In genomic region chr3:52436500-52437106, GRCh38 we compare ENCODE assay signal across 14 cellular contexts. TPM values are rescaled to one million over a fixed set of nuclear protein-coding genes. Genes with fewer than 3 reads are reported as not detected.
DNase-seq lines count a peak whose midpoint lies in the region; ATAC-seq and TF ChIP-seq lines count a peak whose summit lies in the region.
"Had no signal": no experiment of that assay in that cellular context is flagged by ENCODE, and none has a peak within 500 bp of the region (broad histone marks: within the 10 kb centered on the region; RNA-seq: fewer than 3 reads in every experiment).

No MANE protein-coding gene starts in this region.

- no peaks in the 10 kb centered on the region for H3K9me2 ChIP-seq in GM23248 (ENCODE audit: insufficient read depth)

- no peaks in the 10 kb centered on the region for H3F3A ChIP-seq in GM23248 (ENCODE audit: insufficient read depth)

- H3K27ac ChIP-seq in GM23248 (no peak overlapping the region), heart right ventricle (peak overlapping the region in 7 of 10 donors; percentile 11 to 86 (median 53))

- no peaks in the 10 kb centered on the region for H3K36me3 ChIP-seq in GM23248 (ENCODE audit: low read depth)
- H3K36me3 ChIP-seq in heart right ventricle: peaks cover 0 to 9% (median 0%) of the 10 kb centered on the region in 9 donors

- H3K27me3 ChIP-seq in GM23248 (replicated peaks; ENCODE audit: insufficient read depth) (no peaks in the 10 kb centered on the region), heart right ventricle (no peaks in the 10 kb centered on the region)
- H3K27me3 ChIP-seq: dorsolateral prefrontal cortex had no signal

- no peaks in the 10 kb centered on the region for H4K20me1 ChIP-seq in GM23248 (ENCODE audit: insufficient read depth)

- ATAC-seq in heart right ventricle: peak in 6 of 8 donors; percentile 5 to 74 (median 16)
- ATAC-seq in GM21619 (IDR thresholded peaks at IDR 0.05; ENCODE audit: unreplicated experiment): no peak
- ATAC-seq: stimulated activated memory B cell treated with anti-CD40 and anti-IgM and Interleukin-4, amounts not matched to agents 10 μg/mL and 1 μg/mL and 100 μg/mL, for 72 hours had no signal

- no peak for TF ChIP-seq CTCF in heart right ventricle (IDR thresholded peaks at IDR 0.05)

- in situ Hi-C loops in GM23248 (cut with MboI): no loop called here

- H3K4me1 ChIP-seq in GM23248 (ENCODE audit: insufficient read depth) (peaks cover 8% of the 10 kb centered on the region; the same call in 1 of the 2 replicates), heart right ventricle (peaks cover 32 to 77% (median 49%) of the 10 kb centered on the region in 9 donors)

- no peak overlapping the region for H3K9ac ChIP-seq in GM23248

- intact Hi-C loops in heart right ventricle (cut with DNase I): no loop called here

- H3K79me2 ChIP-seq in GM23248 (ENCODE audit: insufficient read depth): no peaks in the 10 kb centered on the region

- no peaks in the 10 kb centered on the region for H3K9me3 ChIP-seq in GM23248 (ENCODE audit: low read depth)
- no peaks in the 10 kb centered on the region for H3K9me3 ChIP-seq in heart right ventricle

- peak overlapping the region; percentile 51 for H2AFZ ChIP-seq in GM23248

- 41 to 46% methylated on average over 13 of the region's 13 CpGs for WGBS in GM23248 (ENCODE audit: low coverage in 1 of 2, low lambda C conversion rate in 2 of 2, missing lambda C conversion rate in 2 of 2), 2 experiments
- 82 to 89% methylated on average over 13 of the region's 13 CpGs for WGBS in heart right ventricle, 2 donors

- no peak overlapping the region for H3K4me3 ChIP-seq in GM23248
- no peak overlapping the region for H3K4me3 ChIP-seq in heart right ventricle
- no peak overlapping the region for H3K4me3 ChIP-seq in skeletal muscle cell (ENCODE audit: low read depth, low read length)
- H3K4me3 ChIP-seq: dorsolateral prefrontal cortex had no signal

- DNase-seq in GM23248 (peak; percentile 70), SKM-1 (lab: John Stamatoyannopoulos, UW; ENCODE audit: unreplicated experiment) (peak; percentile 74), heart right ventricle (no peak), skeletal muscle cell (ENCODE audit: low read depth) (peak; percentile 76), glomerular visceral epithelial cell (ENCODE audit: extremely low spot score) (no peak)
- no peak for DNase-seq in stimulated activated CD4-positive, alpha-beta T cell treated with anti-CD3 and anti-CD28 coated beads, Interleukin-4, amount 100 ng/mL, for 1 hour
- DNase-seq: activated CD4-positive, alpha-beta memory T cell treated with anti-CD3 and anti-CD28 coated beads, Interleukin-2, amount 10 ng/mL, durations not matched to agents 7 days and 5 days; activated naive CD8-positive, alpha-beta T cell treated with anti-CD3 and anti-CD28 coated beads, Interleukin-2, amount 10 ng/mL, durations not matched to agents 7 days and 5 days; DMS153; dorsolateral prefrontal cortex; NCI-H1417; NCI-H774 had no signal

- H3K4me2 ChIP-seq in GM23248 (ENCODE audit: unreplicated experiment): no peak overlapping the region

RNA-seq across cellular contexts. Expression of gene SEMA3G, which starts 8.3 kb away (rescaled TPM):
- total RNA-seq in GM23248 (2014; rRNA removed; shearing (Covaris generic)): not detected in 2 replicates
- polyA plus RNA-seq in GM23248 (2016; fragmentation: Nextera tagmentation; extraction: Ambion mirVana) (0.06 and 0.21 TPM in 2 replicates), heart right ventricle (10 to 100 TPM; 12.1 to 13.1 TPM)
- total RNA-seq in heart right ventricle: 10 to 100 TPM in 9 of 10 donors, 1 to 10 TPM in 1; 8.3 to 17.8 (median 16.2) TPM

RNA-seq across cellular contexts. Expression of gene TNNC1, which starts 17.2 kb away (rescaled TPM):
- not detected in 2 replicates for total RNA-seq in GM23248 (2014; rRNA removed; shearing (Covaris generic))
- polyA plus RNA-seq in GM23248 (2016; fragmentation: Nextera tagmentation; extraction: Ambion mirVana) (0.38 TPM in 1 of 2 replicates, not detected in the other), heart right ventricle (over 10,000 TPM in 1 of 2 donors, 1,000 to 10,000 TPM in 1; 9,937 to 18,066 TPM)
- total RNA-seq in heart right ventricle: 1,000 to 10,000 TPM; 6,035 to 9,296 (median 8,226) TPM

RNA-seq across cellular contexts. Expression of gene NISCH, which starts 18.8 kb away (rescaled TPM):
- total RNA-seq in GM23248 (2014; rRNA removed; shearing (Covaris generic)): 53.7 and 70.4 TPM in 2 replicates
- 31.8 and 32.8 TPM in 2 replicates for polyA plus RNA-seq in GM23248 (2016; fragmentation: Nextera tagmentation; extraction: Ambion mirVana)
- 10 to 100 TPM; 35.3 to 56.3 (median 41.9) TPM for total RNA-seq in heart right ventricle
- polyA plus RNA-seq in heart right ventricle: 10 to 100 TPM; 24.0 to 53.6 TPM

RNA-seq across cellular contexts. Expression of gene PHF7, which starts 26.1 kb away (rescaled TPM):
- total RNA-seq in GM23248 (2014; rRNA removed; shearing (Covaris generic)): 5.3 and 5.4 TPM in 2 replicates
- polyA plus RNA-seq in GM23248 (2016; fragmentation: Nextera tagmentation; extraction: Ambion mirVana): 4.7 and 5.6 TPM in 2 replicates
- 10 to 100 TPM; 11.5 to 26.3 (median 22.4) TPM for total RNA-seq in heart right ventricle
- polyA plus RNA-seq in heart right ventricle: 1 to 10 TPM; 1.9 to 6.0 TPM

RNA-seq across cellular contexts. Expression of gene BAP1, which starts 26.8 kb away (rescaled TPM):
- total RNA-seq in GM23248 (2014; rRNA removed; shearing (Covaris generic)): 55.4 and 59.8 TPM in 2 replicates
- polyA plus RNA-seq in GM23248 (2016; fragmentation: Nextera tagmentation; extraction: Ambion mirVana) (16.3 and 19.4 TPM in 2 replicates), heart right ventricle (10 to 100 TPM; 50.6 to 51.6 TPM)
- total RNA-seq in heart right ventricle: 10 to 100 TPM; 37.1 to 58.2 (median 46.1) TPM

Comparison
In these comparisons a context has a peak if more than half of its experiments do, and no peak if none do; other contexts are left out.
1. DNase-seq: peak in GM23248 (single experiment), SKM-1 (single experiment) and skeletal muscle cell (single experiment); none in heart right ventricle (0 of 2), stimulated activated CD4-positive, alpha-beta T cell treated with anti-CD3 and anti-CD28 coated beads, Interleukin-4, amount 100 ng/mL, for 1 hour (single experiment) and glomerular visceral epithelial cell (single experiment).
2. RNA of gene TNNC1, which starts 17.2 kb away (total RNA-seq): 6,035 to 9,296 TPM in heart right ventricle; not detected in GM23248; every median in the first group is over 1,000 times any median in the second.